16 cellular contexts compared by ENCODE assay signal in the genomic region with DNA sequence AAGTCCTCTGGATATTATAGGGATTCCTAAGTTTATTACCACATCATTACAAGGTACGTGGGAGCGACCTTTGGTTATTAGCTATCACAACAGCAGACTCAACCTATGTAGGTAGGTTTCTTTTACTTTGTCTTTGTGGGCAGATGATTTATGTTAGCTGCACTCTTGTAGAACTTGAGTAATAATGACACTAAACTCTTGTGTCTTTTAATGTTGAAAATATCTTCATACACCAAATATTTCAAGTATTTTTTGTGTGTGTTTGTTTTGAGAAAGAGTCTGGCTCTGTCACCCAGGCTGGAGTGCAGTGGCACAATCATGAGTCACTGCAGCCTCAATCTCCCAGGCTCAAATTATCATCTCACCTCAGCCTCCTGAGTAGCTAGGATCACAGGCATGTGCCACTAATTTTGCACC. TPM values are rescaled to one million over a fixed set of nuclear protein-coding genes. Genes with fewer than 3 reads are reported as not detected.
A peak's percentile ranks its signal among the peaks of the same experiment; 100 is the strongest.
DNase-seq lines count a peak whose midpoint lies in the region; ATAC-seq, FAIRE-seq and TF ChIP-seq lines count a peak whose summit lies in the region.
"Had no signal": no experiment of that assay in that cellular context is flagged by ENCODE, and none has a peak within 500 bp of the region (broad histone marks: within the 10 kb centered on the region; RNA-seq: fewer than 3 reads in every experiment).

No MANE protein-coding gene starts in this region.

- no peaks in the 10 kb centered on the region for H3K4me1 ChIP-seq in HepG2 (ENCODE audit: insufficient read depth, low read length)
- H3K4me1 ChIP-seq: BE2C had no signal

- no peak overlapping the region for H3K4me2 ChIP-seq in HepG2 (ENCODE audit: low read depth, low read length)

- 97% methylated on average over 2 of the region's 2 CpGs for WGBS in HepG2 (ENCODE audit: low lambda C conversion rate)

- peak; percentile 63 for DNase-seq in AG10803 (ENCODE audit: low read depth)
- DNase-seq in HFFc6, result peak; percentile 62
- DNase-seq in astrocyte of the hippocampus (ENCODE audit: low read depth, low spot score), result peak; percentile 36
- DNase-seq in kidney tubule cell (ENCODE audit: low spot score), result peak; percentile 54
- DNase-seq in NCI-H345 (lab: John Stamatoyannopoulos, UW), result no peak
- no peak for DNase-seq in C1 segment of cervical spinal cord (lab: John Stamatoyannopoulos, UW)
- no peak for DNase-seq in activated naive CD4-positive, alpha-beta T cell treated with anti-CD3 and anti-CD28 coated beads, Interleukin-2, amount 50 U/mL, for 16 hours
- DNase-seq in HepG2 (ENCODE audit: low spot score), result no peak
- DNase-seq: activated CD4-positive, alpha-beta T cell treated with anti-CD3 and anti-CD28 coated beads for 1 hour; BE2C; KBM-7; left colon; NCI-H1417 treated with DMSO at 0.1 percent for 48 hours; SIG-M5; T-helper 17 cell had no signal

- no TSS peak for BruUV-seq in HepG2 (replicated peaks; lab: Mats Ljungman, UMichigan)

- no peak overlapping the region for H3K27ac ChIP-seq in HepG2 (ENCODE audit: extremely low read length, insufficient read depth, low read length)
- H3K27ac ChIP-seq: skin epidermis had no signal

- intact Hi-C loops in HepG2 (cut with micrococcal nuclease; ENCODE audit: unreplicated experiment), result no loop called here

- TF ChIP-seq POLR2A in HepG2 (IDR thresholded peaks at IDR 0.05; ENCODE audit: insufficient read depth in 1 of 2, low read depth in 2 of 2, low read length in 2 of 2), result no peak

- CTCF ChIA-PET in HepG2 (lab: Yijun Ruan, JAX; ENCODE audit: low intra/inter-chr PET ratio, low total read pairs), result no interaction called here

- no peaks in the 10 kb centered on the region for H3K27me3 ChIP-seq in HepG2 (ENCODE audit: control insufficient read depth in 1 of 2, insufficient read depth in 2 of 2, low read length in 2 of 2)
- H3K27me3 ChIP-seq: BE2C had no signal

- no peaks in the 10 kb centered on the region for H3K9me3 ChIP-seq in HepG2 (ENCODE audit: low read length)
- H3K9me3 ChIP-seq: BE2C had no signal

- no peaks in the 10 kb centered on the region; the same call in 1 of the 2 replicates for H3K27me3 Mint-ChIP-seq in HFFc6 (ENCODE audit: insufficient read depth)
- H3K27me3 Mint-ChIP-seq: T-helper 17 cell had no signal

- ATAC-seq in HepG2, result no peak
- ATAC-seq: left colon, T-helper 17 cell had no signal

- H2AFZ ChIP-seq in HepG2 (ENCODE audit: low read length), result no peak overlapping the region

- no peaks in the 10 kb centered on the region for H4K20me1 ChIP-seq in HepG2 (ENCODE audit: insufficient read depth, low read length)

- TF ChIP-seq EP300 in HepG2 (IDR thresholded peaks at IDR 0.05; ENCODE audit: low read depth in 2 of 2, low read length in 2 of 2) (no peak), HepG2 (CRISPR knock-in tag; IDR thresholded peaks at IDR 0.05; ENCODE audit: borderline replicate concordance) (no peak)

- POLR2A ChIA-PET in HepG2 (lab: Yijun Ruan, JAX), result no interaction called here

- in situ Hi-C loops in HepG2 (cut with HindIII; ENCODE audit: extremely low pct_ligation_motif_present, low pct_unique_long_range_greater_than_20kb), result no loop called here

- H3K79me2 ChIP-seq in HepG2 (ENCODE audit: insufficient read depth, low read length), result no peaks in the 10 kb centered on the region

- peak overlapping the region; percentile 72 for H3K27ac Mint-ChIP-seq in HFFc6

- no peak for TF ChIP-seq RAD21 in HepG2 (CRISPR knock-in tag; IDR thresholded peaks at IDR 0.05)

- H3K9ac ChIP-seq in HepG2 (ENCODE audit: insufficient read depth, low read depth, low read length), result no peak overlapping the region

- H3K4me3 Mint-ChIP-seq in HFFc6, result no peak overlapping the region
- H3K4me3 Mint-ChIP-seq: T-helper 17 cell had no signal

- no peak for TF ChIP-seq CTCF in AG10803 (conservative IDR thresholded peaks at IDR 0.05; ENCODE audit: low read length)
- TF ChIP-seq CTCF in HFFc6 (IDR thresholded peaks at IDR 0.05), result no peak
- no peak for TF ChIP-seq CTCF in HepG2 (CRISPR knock-in tag; IDR thresholded peaks at IDR 0.05)

- peaks cover 14% of the 10 kb centered on the region for H3K4me1 Mint-ChIP-seq in HFFc6 (ENCODE audit: low read depth)

- peaks cover 8% of the 10 kb centered on the region for H3K36me3 Mint-ChIP-seq in HFFc6 (ENCODE audit: low read depth)

- H3K4me3 ChIP-seq in AG10803 (ENCODE audit: low read length) (no peak overlapping the region), HepG2 (replicated peaks in 1 of 3; ENCODE audit: insufficient read depth in 1 of 3, low read depth in 2 of 3, low read length in 3 of 3) (no peak overlapping the region)
- H3K4me3 ChIP-seq: skin epidermis had no signal

- H3K9me3 Mint-ChIP-seq in HFFc6, result no peaks in the 10 kb centered on the region

- peaks cover 3 to 37% of the 10 kb centered on the region in 2 experiments; a peak in 4 of 5 replicates for H3K36me3 ChIP-seq in HepG2 (replicated peaks in 1 of 2; ENCODE audit: control insufficient read depth in 1 of 2, insufficient read depth in 2 of 2, low read length in 2 of 2)

- no peak for FAIRE-seq in HepG2 (lab: Jason Lieb, UNC)

RNA-seq across cellular contexts. Expression of gene SUPV3L1, which starts 19.2 kb away (rescaled TPM):
- 10 to 100 TPM; 26.4 to 31.0 (median 28.9) TPM for total RNA-seq in HFFc6 (2021; fragmentation: NEBNext Ultra II Directional; extraction: Animal tissue kit (Norgen Biotek cat#: 25700))
- total RNA-seq in HepG2 (2016; rRNA removed; fragmentation: Illumina TruSeq; extraction: Trizol), result 45.7 and 57.0 TPM in 2 replicates
- 16.3 and 16.4 TPM in 2 replicates for total RNA-seq in HepG2 (2016; cell fraction: cytosol; rRNA removed; fragmentation: Illumina TruSeq; extraction: Trizol; ENCODE audit: low read depth)
- total RNA-seq in HepG2 (2016; cell fraction: insoluble cytoplasmic fraction; rRNA removed; fragmentation: Illumina TruSeq; extraction: Trizol), result 48.3 and 53.5 TPM in 2 replicates
- total RNA-seq in HepG2 (2016; cell fraction: membrane; rRNA removed; fragmentation: Illumina TruSeq; extraction: Trizol), result 23.2 and 25.0 TPM in 2 replicates
- total RNA-seq in HepG2 (2016; cell fraction: nucleus; rRNA removed; fragmentation: Illumina TruSeq; extraction: Trizol), result 31.1 and 39.6 TPM in 2 replicates
- 21.7 and 28.8 TPM in 2 replicates for polyA plus RNA-seq in HepG2 (2011; rRNA removed)
- polyA plus RNA-seq in HepG2 (2011; cell fraction: cytosol; rRNA removed), result 15.2 and 21.5 TPM in 2 replicates
- 29.2 and 34.2 TPM in 2 replicates for polyA plus RNA-seq in HepG2 (2011; cell fraction: nucleus; rRNA removed)
- 19.4 and 21.4 TPM in 2 replicates for polyA plus RNA-seq in HepG2 (2012)
- polyA plus RNA-seq in HepG2 (2016; cell fraction: cytosol; fragmentation: Illumina TruSeq; extraction: Trizol; ENCODE audit: low read depth), result 7.7 and 8.3 TPM in 2 replicates
- 49.1 and 52.2 TPM in 2 replicates for polyA plus RNA-seq in HepG2 (2016; cell fraction: insoluble cytoplasmic fraction; fragmentation: Illumina TruSeq; extraction: Trizol; ENCODE audit: low read depth)
- 16.3 and 17.1 TPM in 2 replicates for polyA plus RNA-seq in HepG2 (2016; cell fraction: membrane; fragmentation: Illumina TruSeq; extraction: Trizol; ENCODE audit: low read depth)
- polyA plus RNA-seq in HepG2 (2016; cell fraction: nucleus; fragmentation: Illumina TruSeq; extraction: Trizol; ENCODE audit: insufficient read depth, low read depth), result 57.9 and 62.9 TPM in 2 replicates
- polyA minus RNA-seq in HepG2 (2011; rRNA and poly(A)+ RNA removed; ENCODE audit: low replicate concordance), result 17.5 and 39.2 TPM in 2 replicates
- 30.0 and 39.7 TPM in 2 replicates for polyA minus RNA-seq in HepG2 (2011; cell fraction: cytosol; rRNA and poly(A)+ RNA removed)
- polyA minus RNA-seq in HepG2 (2011; cell fraction: nucleus; rRNA and poly(A)+ RNA removed), result 34.5 and 55.4 TPM in 2 replicates

RNA-seq across cellular contexts. Expression of gene VPS26A, which starts 36.8 kb away (rescaled TPM):
- 10 to 100 TPM; 47.9 to 62.8 (median 61.4) TPM for total RNA-seq in HFFc6 (2021; fragmentation: NEBNext Ultra II Directional; extraction: Animal tissue kit (Norgen Biotek cat#: 25700))
- total RNA-seq in HepG2 (2016; rRNA removed; fragmentation: Illumina TruSeq; extraction: Trizol), result 32.6 and 56.7 TPM in 2 replicates
- 7.0 and 10.6 TPM in 2 replicates for total RNA-seq in HepG2 (2016; cell fraction: cytosol; rRNA removed; fragmentation: Illumina TruSeq; extraction: Trizol; ENCODE audit: low read depth)
- 32.1 and 59.4 TPM in 2 replicates for total RNA-seq in HepG2 (2016; cell fraction: insoluble cytoplasmic fraction; rRNA removed; fragmentation: Illumina TruSeq; extraction: Trizol)
- 16.9 and 19.8 TPM in 2 replicates for total RNA-seq in HepG2 (2016; cell fraction: membrane; rRNA removed; fragmentation: Illumina TruSeq; extraction: Trizol)
- 20.7 TPM in 2 replicates for total RNA-seq in HepG2 (2016; cell fraction: nucleus; rRNA removed; fragmentation: Illumina TruSeq; extraction: Trizol)
- polyA plus RNA-seq in HepG2 (2011; rRNA removed), result 10.3 and 12.9 TPM in 2 replicates
- 4.2 and 7.4 TPM in 2 replicates for polyA plus RNA-seq in HepG2 (2011; cell fraction: cytosol; rRNA removed)
- 1.7 and 3.0 TPM in 2 replicates for polyA plus RNA-seq in HepG2 (2011; cell fraction: nucleus; rRNA removed)
- 22.7 and 30.3 TPM in 2 replicates for polyA plus RNA-seq in HepG2 (2012)
- 5.3 and 6.4 TPM in 2 replicates for polyA plus RNA-seq in HepG2 (2016; cell fraction: cytosol; fragmentation: Illumina TruSeq; extraction: Trizol; ENCODE audit: low read depth)
- polyA plus RNA-seq in HepG2 (2016; cell fraction: insoluble cytoplasmic fraction; fragmentation: Illumina TruSeq; extraction: Trizol; ENCODE audit: low read depth), result 95.5 and 103 TPM in 2 replicates
- 14.3 and 15.6 TPM in 2 replicates for polyA plus RNA-seq in HepG2 (2016; cell fraction: membrane; fragmentation: Illumina TruSeq; extraction: Trizol; ENCODE audit: low read depth)
- polyA plus RNA-seq in HepG2 (2016; cell fraction: nucleus; fragmentation: Illumina TruSeq; extraction: Trizol; ENCODE audit: insufficient read depth, low read depth), result 36.5 and 37.9 TPM in 2 replicates
- 1.3 and 3.5 TPM in 2 replicates for polyA minus RNA-seq in HepG2 (2011; rRNA and poly(A)+ RNA removed; ENCODE audit: low replicate concordance)
- polyA minus RNA-seq in HepG2 (2011; cell fraction: cytosol; rRNA and poly(A)+ RNA removed), result 10.0 and 10.2 TPM in 2 replicates
- polyA minus RNA-seq in HepG2 (2011; cell fraction: nucleus; rRNA and poly(A)+ RNA removed), result 5.5 and 9.2 TPM in 2 replicates

RNA-seq across cellular contexts. Expression of gene HKDC1, which starts 59.3 kb away (rescaled TPM):
- total RNA-seq in HFFc6 (2021; fragmentation: NEBNext Ultra II Directional; extraction: Animal tissue kit (Norgen Biotek cat#: 25700)), result under 1 TPM; 0.09 to 0.54 (median 0.42) TPM
- total RNA-seq in HepG2 (2016; rRNA removed; fragmentation: Illumina TruSeq; extraction: Trizol), result 5.1 and 12.4 TPM in 2 replicates
- total RNA-seq in HepG2 (2016; cell fraction: cytosol; rRNA removed; fragmentation: Illumina TruSeq; extraction: Trizol; ENCODE audit: low read depth), result 0.97 and 1.4 TPM in 2 replicates
- 4.2 and 12.6 TPM in 2 replicates for total RNA-seq in HepG2 (2016; cell fraction: insoluble cytoplasmic fraction; rRNA removed; fragmentation: Illumina TruSeq; extraction: Trizol)
- total RNA-seq in HepG2 (2016; cell fraction: membrane; rRNA removed; fragmentation: Illumina TruSeq; extraction: Trizol), result 0.62 and 1.8 TPM in 2 replicates
- total RNA-seq in HepG2 (2016; cell fraction: nucleus; rRNA removed; fragmentation: Illumina TruSeq; extraction: Trizol), result 12.0 and 12.7 TPM in 2 replicates
- 8.1 and 10.1 TPM in 2 replicates for polyA plus RNA-seq in HepG2 (2011; rRNA removed)
- polyA plus RNA-seq in HepG2 (2011; cell fraction: cytosol; rRNA removed), result 6.7 and 7.2 TPM in 2 replicates
- 18.6 and 25.4 TPM in 2 replicates for polyA plus RNA-seq in HepG2 (2011; cell fraction: nucleus; rRNA removed)
- polyA plus RNA-seq in HepG2 (2012), result 8.5 and 11.3 TPM in 2 replicates
- 0.33 and 0.90 TPM in 2 replicates for polyA plus RNA-seq in HepG2 (2016; cell fraction: cytosol; fragmentation: Illumina TruSeq; extraction: Trizol; ENCODE audit: low read depth)
- 3.2 and 3.3 TPM in 2 replicates for polyA plus RNA-seq in HepG2 (2016; cell fraction: insoluble cytoplasmic fraction; fragmentation: Illumina TruSeq; extraction: Trizol; ENCODE audit: low read depth)
- polyA plus RNA-seq in HepG2 (2016; cell fraction: membrane; fragmentation: Illumina TruSeq; extraction: Trizol; ENCODE audit: low read depth), result 0.48 and 0.57 TPM in 2 replicates
- 11.3 and 14.6 TPM in 2 replicates for polyA plus RNA-seq in HepG2 (2016; cell fraction: nucleus; fragmentation: Illumina TruSeq; extraction: Trizol; ENCODE audit: insufficient read depth, low read depth)
- polyA minus RNA-seq in HepG2 (2011; rRNA and poly(A)+ RNA removed; ENCODE audit: low replicate concordance), result 1.0 and 9.3 TPM in 2 replicates
- 6.2 and 7.9 TPM in 2 replicates for polyA minus RNA-seq in HepG2 (2011; cell fraction: cytosol; rRNA and poly(A)+ RNA removed)
- 9.5 and 15.7 TPM in 2 replicates for polyA minus RNA-seq in HepG2 (2011; cell fraction: nucleus; rRNA and poly(A)+ RNA removed)

Comparison
In these comparisons a context has a peak if more than half of its experiments do, and no peak if none do; other contexts are left out.
1. DNase-seq: peak in AG10803 (single experiment), HFFc6 (single experiment), astrocyte of the hippocampus (single experiment) and kidney tubule cell (single experiment); none in NCI-H345 (single experiment), C1 segment of cervical spinal cord (0 of 14), activated naive CD4-positive, alpha-beta T cell treated with anti-CD3 and anti-CD28 coated beads, Interleukin-2, amount 50 U/mL, for 16 hours (single experiment) and HepG2 (single experiment).